In genomic region chr3:184767377-184767776, GRCh38 we compare ENCODE assay signal across 1 cellular context.
TF ChIP-seq lines count a peak whose summit lies in the region.

No MANE protein-coding gene starts in this region.

TF ChIP-seq in IMR-90, 13 proteins besides CTCF, POLR2A, EP300 and RAD21:
- TF ChIP-seq BHLHE40 (IDR thresholded peaks at IDR 0.05; ENCODE audit: low read depth, low read length) (no peak), USF2 (IDR thresholded peaks at IDR 0.05; ENCODE audit: low read depth, low read length) (no peak), MXI1 (IDR thresholded peaks at IDR 0.05; ENCODE audit: borderline replicate concordance, low read depth, low read length) (no peak), RCOR1 (IDR thresholded peaks at IDR 0.05; ENCODE audit: insufficient replicate concordance, low read length) (no peak), ELK1 (IDR thresholded peaks at IDR 0.05; ENCODE audit: borderline replicate concordance, low read depth, low read length) (no peak), SMC3 (IDR thresholded peaks at IDR 0.05; ENCODE audit: low read depth, low read length) (no peak), FOS (IDR thresholded peaks at IDR 0.05; ENCODE audit: low read depth, low read length) (no peak), NFE2L2 (IDR thresholded peaks at IDR 0.05; ENCODE audit: low read depth, low read length) (no peak), CEBPB (IDR thresholded peaks at IDR 0.05; ENCODE audit: low read depth, low read length) (no peak), CHD1 (IDR thresholded peaks at IDR 0.05; ENCODE audit: low read depth, low read length) (no peak), MAFK (IDR thresholded peaks at IDR 0.05; ENCODE audit: low read depth, low read length) (no peak), RFX5 (IDR thresholded peaks at IDR 0.05; ENCODE audit: low read depth, low read length) (no peak), MAZ (IDR thresholded peaks at IDR 0.05; ENCODE audit: borderline replicate concordance, low read depth, low read length) (no peak)
